Comparison of ENCODE assay signal across 9 cellular contexts in genomic region chr1:76153856-76154212, GRCh38.
DNase-seq lines count a peak whose midpoint lies in the region; ATAC-seq, FAIRE-seq and TF ChIP-seq lines count a peak whose summit lies in the region.
"Had no signal": no experiment of that assay in that cellular context is flagged by ENCODE, and none has a peak within 500 bp of the region (broad histone marks: within the 10 kb centered on the region; RNA-seq: fewer than 3 reads in every experiment).

No MANE protein-coding gene starts in this region.

- H3K36me3 Mint-ChIP-seq in T-helper 2 cell treated with Interferon-gamma antibody and Interleukin-4, amounts not matched to agents 5 μg/mL and 100 μg/mL, for 36 hours (ENCODE audit: low read depth) = no peaks in the 10 kb centered on the region
- no peaks in the 10 kb centered on the region for H3K36me3 Mint-ChIP-seq in activated T-helper 1 cell treated with anti-CD3 and anti-CD28 coated beads, Interleukin-12 subunit alpha, Interleukin-12 subunit beta, Interleukin-2, Interleukin-4 antibody, amounts not matched to agents 30 ng/mL and 10 ng/mL and 1 ng/mL, durations not matched to agents 14 hours and 24 hours and 36 hours (ENCODE audit: low read depth)
- H3K36me3 Mint-ChIP-seq in nephron (ENCODE audit: low read depth) (no peaks in the 10 kb centered on the region), chondrocyte (ENCODE audit: low read depth) (no peaks in the 10 kb centered on the region)

- H3K4me3 Mint-ChIP-seq in T-helper 2 cell treated with Interferon-gamma antibody and Interleukin-4, amounts not matched to agents 5 μg/mL and 100 μg/mL, for 36 hours = peak overlapping the region; percentile 82
- H3K4me3 Mint-ChIP-seq in activated T-helper 1 cell treated with anti-CD3 and anti-CD28 coated beads, Interleukin-12 subunit alpha, Interleukin-12 subunit beta, Interleukin-2, Interleukin-4 antibody, amounts not matched to agents 30 ng/mL and 10 ng/mL and 1 ng/mL, durations not matched to agents 14 hours and 24 hours and 36 hours = peak overlapping the region; percentile 87
- no peak overlapping the region for H3K4me3 Mint-ChIP-seq in nephron
- no peak overlapping the region for H3K4me3 Mint-ChIP-seq in chondrocyte (ENCODE audit: unreplicated experiment)

- no peak for DNase-seq in T-helper 2 cell treated with Interferon-gamma antibody and Interleukin-4, amounts not matched to agents 5 μg/mL and 100 μg/mL, for 36 hours (ENCODE audit: low spot score)
- DNase-seq in T-helper 2 cell = no peak
- no peak for DNase-seq in activated T-helper 1 cell treated with anti-CD3 and anti-CD28 coated beads, Interleukin-12 subunit alpha, Interleukin-12 subunit beta, Interleukin-2, Interleukin-4 antibody, amounts not matched to agents 30 ng/mL and 10 ng/mL and 1 ng/mL, durations not matched to agents 14 hours and 24 hours and 36 hours (ENCODE audit: low spot score)
- no peak for DNase-seq in D341Med (ENCODE audit: low spot score)
- no peak for DNase-seq in chondrocyte (ENCODE audit: low spot score)
- DNase-seq in frontal cortex (ENCODE audit: low spot score in 2 of 2) = no peak

- peaks cover 7% of the 10 kb centered on the region for H3K4me1 Mint-ChIP-seq in T-helper 2 cell treated with Interferon-gamma antibody and Interleukin-4, amounts not matched to agents 5 μg/mL and 100 μg/mL, for 36 hours (ENCODE audit: low read depth)
- H3K4me1 Mint-ChIP-seq in activated T-helper 1 cell treated with anti-CD3 and anti-CD28 coated beads, Interleukin-12 subunit alpha, Interleukin-12 subunit beta, Interleukin-2, Interleukin-4 antibody, amounts not matched to agents 30 ng/mL and 10 ng/mL and 1 ng/mL, durations not matched to agents 14 hours and 24 hours and 36 hours (ENCODE audit: low read depth) = peaks cover 14% of the 10 kb centered on the region
- H3K4me1 Mint-ChIP-seq in nephron (peaks cover 33% of the 10 kb centered on the region), chondrocyte (ENCODE audit: low read depth) (peaks cover 12% of the 10 kb centered on the region)

- intact Hi-C loops in activated T-helper 1 cell treated with anti-CD3 and anti-CD28 coated beads, Interleukin-12 subunit alpha, Interleukin-12 subunit beta, Interleukin-2, Interleukin-4 antibody, amounts not matched to agents 30 ng/mL and 10 ng/mL and 1 ng/mL, durations not matched to agents 14 hours and 24 hours and 36 hours (cut with micrococcal nuclease) = loop anchor here (1.0 to 10.0 kb wide), 15 partner anchors 101 to 1531 kb away; partner anchors contain the start of genes PIGK, ST6GALNAC5 and ZZZ3

- H3K27me3 Mint-ChIP-seq in T-helper 2 cell treated with Interferon-gamma antibody and Interleukin-4, amounts not matched to agents 5 μg/mL and 100 μg/mL, for 36 hours (ENCODE audit: low read depth) = no peaks in the 10 kb centered on the region
- H3K27me3 Mint-ChIP-seq in activated T-helper 1 cell treated with anti-CD3 and anti-CD28 coated beads, Interleukin-12 subunit alpha, Interleukin-12 subunit beta, Interleukin-2, Interleukin-4 antibody, amounts not matched to agents 30 ng/mL and 10 ng/mL and 1 ng/mL, durations not matched to agents 14 hours and 24 hours and 36 hours (ENCODE audit: insufficient read depth) = peaks cover 2% of the 10 kb centered on the region
- H3K27me3 Mint-ChIP-seq in nephron (ENCODE audit: low read depth) (no peaks in the 10 kb centered on the region), chondrocyte (ENCODE audit: low read depth) (no peaks in the 10 kb centered on the region)

- TF ChIP-seq CTCF in nephron (IDR thresholded peaks at IDR 0.05; ENCODE audit: unreplicated experiment in 3 of 3) (no peak), chondrocyte (IDR thresholded peaks at IDR 0.05) (no peak)

- FAIRE-seq in frontal cortex (lab: Jason Lieb, UNC) = no peak
- FAIRE-seq: A204.1 had no signal

- peak overlapping the region; percentile 82 for H3K27ac Mint-ChIP-seq in T-helper 2 cell treated with Interferon-gamma antibody and Interleukin-4, amounts not matched to agents 5 μg/mL and 100 μg/mL, for 36 hours
- H3K27ac Mint-ChIP-seq in activated T-helper 1 cell treated with anti-CD3 and anti-CD28 coated beads, Interleukin-12 subunit alpha, Interleukin-12 subunit beta, Interleukin-2, Interleukin-4 antibody, amounts not matched to agents 30 ng/mL and 10 ng/mL and 1 ng/mL, durations not matched to agents 14 hours and 24 hours and 36 hours = peak overlapping the region; percentile 82
- H3K27ac Mint-ChIP-seq in nephron (peak overlapping the region; percentile 8 to 86 (median 74)), chondrocyte (ENCODE audit: unreplicated experiment) (no peak overlapping the region)

- no peaks in the 10 kb centered on the region for H3K9me3 Mint-ChIP-seq in T-helper 2 cell treated with Interferon-gamma antibody and Interleukin-4, amounts not matched to agents 5 μg/mL and 100 μg/mL, for 36 hours
- H3K9me3 Mint-ChIP-seq in activated T-helper 1 cell treated with anti-CD3 and anti-CD28 coated beads, Interleukin-12 subunit alpha, Interleukin-12 subunit beta, Interleukin-2, Interleukin-4 antibody, amounts not matched to agents 30 ng/mL and 10 ng/mL and 1 ng/mL, durations not matched to agents 14 hours and 24 hours and 36 hours = no peaks in the 10 kb centered on the region
- H3K9me3 Mint-ChIP-seq in nephron = no peaks in the 10 kb centered on the region
- no peaks in the 10 kb centered on the region for H3K9me3 Mint-ChIP-seq in chondrocyte (ENCODE audit: low read depth)

- peak; percentile 2 for ATAC-seq in GM19035 (IDR thresholded peaks at IDR 0.05; ENCODE audit: unreplicated experiment)

Comparison
In these comparisons a context has a peak if more than half of its experiments do, and no peak if none do; other contexts are left out.
1. H3K4me3 Mint-ChIP-seq: peak in T-helper 2 cell treated with Interferon-gamma antibody and Interleukin-4, amounts not matched to agents 5 μg/mL and 100 μg/mL, for 36 hours (single experiment) and activated T-helper 1 cell treated with anti-CD3 and anti-CD28 coated beads, Interleukin-12 subunit alpha, Interleukin-12 subunit beta, Interleukin-2, Interleukin-4 antibody, amounts not matched to agents 30 ng/mL and 10 ng/mL and 1 ng/mL, durations not matched to agents 14 hours and 24 hours and 36 hours (single experiment); none in nephron (0 of 3) and chondrocyte (single experiment).